10 cellular contexts compared by ENCODE assay signal in genomic region chr3:133944641-133945441, GRCh38. TPM values are rescaled to one million over a fixed set of nuclear protein-coding genes. Genes with fewer than 3 reads are reported as not detected.
DNase-seq lines count a peak whose midpoint lies in the region; ATAC-seq and TF ChIP-seq lines count a peak whose summit lies in the region.
"Had no signal": no experiment of that assay in that cellular context is flagged by ENCODE, and none has a peak within 500 bp of the region (broad histone marks: within the 10 kb centered on the region; RNA-seq: fewer than 3 reads in every experiment).

No MANE protein-coding gene starts in this region.

- H3K4me1 ChIP-seq in heart left ventricle: peaks cover 0 to 61% (median 32%) of the 10 kb centered on the region in 12 donors
- H3K4me1 ChIP-seq in naive thymus-derived CD4-positive, alpha-beta T cell (ENCODE audit: control insufficient read depth in 2 of 2, insufficient read depth in 2 of 2, low read length in 2 of 2): no peaks in the 10 kb centered on the region

- TF ChIP-seq CTCF in VCaP (conservative IDR thresholded peaks at IDR 0.05) (no peak), heart left ventricle (IDR thresholded peaks at IDR 0.05) (no peak)

- H3K27ac ChIP-seq in VCaP: peak overlapping the region; percentile 75
- peak overlapping the region; percentile 5 to 78 (median 54) for H3K27ac ChIP-seq in heart left ventricle
- no peak overlapping the region for H3K27ac ChIP-seq in naive thymus-derived CD4-positive, alpha-beta T cell (ENCODE audit: low read depth, low read length)

- ATAC-seq in heart left ventricle (peak; percentile 49 to 63 (median 56)), GM18498 (IDR thresholded peaks at IDR 0.05; ENCODE audit: unreplicated experiment) (no peak), GM19467 (IDR thresholded peaks at IDR 0.05; ENCODE audit: unreplicated experiment) (no peak)
- no peak for ATAC-seq in naive thymus-derived CD4-positive, alpha-beta T cell
- ATAC-seq: stimulated activated effector memory CD8-positive, alpha-beta T cell treated with anti-CD3 and anti-CD28 coated beads, Interleukin-12 subunit alpha, Interleukin-12 subunit beta, amount 100 ng/mL, for 72 hours had no signal

- POLR2A ChIA-PET in naive thymus-derived CD4-positive, alpha-beta T cell (lab: Charles Lee): no interaction called here

- H3K36me3 Mint-ChIP-seq in naive thymus-derived CD4-positive, alpha-beta T cell: no peaks in the 10 kb centered on the region
- H3K36me3 Mint-ChIP-seq: activated naive CD8-positive, alpha-beta T cell; stimulated activated effector memory CD8-positive, alpha-beta T cell treated with anti-CD3 and anti-CD28 coated beads, Interleukin-12 subunit alpha, Interleukin-12 subunit beta, amount 100 ng/mL, for 72 hours had no signal

- intact Hi-C loops in heart left ventricle (cut with DNase I): loop anchor here in 2 of 10 donors (5.0 kb wide), 2 partner anchors 82 to 87 kb away; partner anchors contain the start of gene SLCO2A1 (in 1 of the 2)
- intact Hi-C loops in naive thymus-derived CD4-positive, alpha-beta T cell (cut with micrococcal nuclease): no loop called here

- peaks cover 0 to 15% (median 4%) of the 10 kb centered on the region in 5 donors for H3K27me3 Mint-ChIP-seq in naive thymus-derived CD4-positive, alpha-beta T cell
- H3K27me3 Mint-ChIP-seq: activated naive CD8-positive, alpha-beta T cell had no signal

- no peaks in the 10 kb centered on the region for H3K27me3 ChIP-seq in heart left ventricle
- H3K27me3 ChIP-seq in naive thymus-derived CD4-positive, alpha-beta T cell (ENCODE audit: control insufficient read depth in 2 of 2, insufficient read depth in 2 of 2, low read length in 2 of 2): peaks cover 0 to 2% of the 10 kb centered on the region in 2 donors

- DNase-seq in HS-27A (ENCODE audit: low read depth) (peak; percentile 51), heart left ventricle (peak in 1 of 5 donors; percentile 75), smooth muscle cell of the brain vasculature (ENCODE audit: low read depth, low spot score) (peak; percentile 87), NCI-H1417 (lab: John Stamatoyannopoulos, UW) (no peak)
- DNase-seq in naive thymus-derived CD4-positive, alpha-beta T cell: no peak

- H3K36me3 ChIP-seq in heart left ventricle: no peaks in the 10 kb centered on the region
- no peaks in the 10 kb centered on the region for H3K36me3 ChIP-seq in naive thymus-derived CD4-positive, alpha-beta T cell (ENCODE audit: control insufficient read depth in 2 of 3, insufficient read depth in 3 of 3, low read length in 3 of 3)

- no peak overlapping the region for H3K27ac Mint-ChIP-seq in naive thymus-derived CD4-positive, alpha-beta T cell
- H3K27ac Mint-ChIP-seq: activated naive CD8-positive, alpha-beta T cell; stimulated activated effector memory CD8-positive, alpha-beta T cell treated with anti-CD3 and anti-CD28 coated beads, Interleukin-12 subunit alpha, Interleukin-12 subunit beta, amount 100 ng/mL, for 72 hours had no signal

- TF ChIP-seq POLR2A in heart left ventricle (IDR thresholded peaks at IDR 0.05): no peak

- WGBS in heart left ventricle, 4 donors: 46 to 64% (median 59%) methylated on average over 12 to 13 of the region's 13 CpGs

- no peak overlapping the region for H3K4me3 Mint-ChIP-seq in naive thymus-derived CD4-positive, alpha-beta T cell
- H3K4me3 Mint-ChIP-seq: activated naive CD8-positive, alpha-beta T cell; stimulated activated effector memory CD8-positive, alpha-beta T cell treated with anti-CD3 and anti-CD28 coated beads, Interleukin-12 subunit alpha, Interleukin-12 subunit beta, amount 100 ng/mL, for 72 hours had no signal

- no peak overlapping the region for H3K4me3 ChIP-seq in heart left ventricle
- H3K4me3 ChIP-seq in naive thymus-derived CD4-positive, alpha-beta T cell (ENCODE audit: low read length): no peak overlapping the region

- CTCF ChIA-PET in naive thymus-derived CD4-positive, alpha-beta T cell (lab: Charles Lee): no interaction called here

- peaks cover 0 to 1% (median 0%) of the 10 kb centered on the region in 11 donors for H3K9me3 Mint-ChIP-seq in naive thymus-derived CD4-positive, alpha-beta T cell
- H3K9me3 Mint-ChIP-seq: stimulated activated effector memory CD8-positive, alpha-beta T cell treated with anti-CD3 and anti-CD28 coated beads, Interleukin-12 subunit alpha, Interleukin-12 subunit beta, amount 100 ng/mL, for 72 hours had no signal

- peaks cover 5 to 16% (median 10%) of the 10 kb centered on the region in 7 donors for H3K4me1 Mint-ChIP-seq in naive thymus-derived CD4-positive, alpha-beta T cell

- no peaks in the 10 kb centered on the region for H3K9me3 ChIP-seq in heart left ventricle
- H3K9me3 ChIP-seq in naive thymus-derived CD4-positive, alpha-beta T cell (ENCODE audit: control insufficient read depth in 2 of 3, low read length in 3 of 3): no peaks in the 10 kb centered on the region

RNA-seq across cellular contexts. Expression of gene RAB6B, which starts 49.2 kb away (rescaled TPM):
- total RNA-seq in heart left ventricle: 10 to 100 TPM; 12.4 to 57.2 (median 44.6) TPM
- polyA plus RNA-seq in heart left ventricle: 10 to 100 TPM; 15.4 to 23.5 TPM
- 1 to 10 TPM in 1 of 5 experiments, under 1 TPM in 1, not detected in 3; 0.17 to 1.2 TPM for total RNA-seq in naive thymus-derived CD4-positive, alpha-beta T cell
- polyA plus RNA-seq in naive thymus-derived CD4-positive, alpha-beta T cell: under 1 TPM; 0.14 to 0.26 TPM

Comparison
In these comparisons a context has a peak if more than half of its experiments do, and no peak if none do; other contexts are left out.
1. DNase-seq: peak in HS-27A (single experiment) and smooth muscle cell of the brain vasculature (single experiment); none in naive thymus-derived CD4-positive, alpha-beta T cell (0 of 9) and NCI-H1417 (0 of 3).
2. ATAC-seq: peak in heart left ventricle (4 of 4); none in GM18498 (single experiment), GM19467 (single experiment) and naive thymus-derived CD4-positive, alpha-beta T cell (single experiment).
3. RNA of gene RAB6B, which starts 49.2 kb away (total RNA-seq): 12.4 to 57.2 TPM in heart left ventricle; 0.17 to 1.2 TPM in naive thymus-derived CD4-positive, alpha-beta T cell; every median in the first group is over 4 times any median in the second.